9 cellular contexts compared by ENCODE assay signal in the genomic region with DNA sequence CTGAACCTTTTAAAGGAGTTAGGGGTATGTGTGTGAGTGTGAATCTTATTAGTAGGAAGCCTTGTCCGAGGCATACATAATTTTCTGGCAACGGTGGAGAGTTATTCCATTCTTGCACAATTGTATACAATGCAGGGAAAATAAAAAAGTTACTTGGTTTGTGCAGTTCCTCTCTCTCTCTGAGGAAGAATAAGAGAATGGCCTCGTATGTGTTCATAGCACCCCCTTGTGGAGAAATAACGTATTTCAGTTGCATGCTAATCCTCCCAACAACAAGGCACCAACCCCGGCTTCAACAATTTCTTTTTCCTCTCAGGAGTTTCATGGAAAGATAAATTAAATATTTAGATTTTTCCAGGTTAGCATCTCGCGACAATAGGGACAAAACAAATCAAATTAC. TPM values are rescaled to one million over a fixed set of nuclear protein-coding genes. Genes with fewer than 3 reads are reported as not detected.
DNase-seq lines count a peak whose midpoint lies in the region; ATAC-seq and TF ChIP-seq lines count a peak whose summit lies in the region.
"Had no signal": no experiment of that assay in that cellular context is flagged by ENCODE, and none has a peak within 500 bp of the region (broad histone marks: within the 10 kb centered on the region; RNA-seq: fewer than 3 reads in every experiment).

No MANE protein-coding gene starts in this region.

- peak; percentile 65 for ATAC-seq in HG02981 (IDR thresholded peaks at IDR 0.05; ENCODE audit: unreplicated experiment)
- ATAC-seq: T-cell had no signal

- H3K36me3 ChIP-seq in PC-9 (ENCODE audit: low read depth) = no peaks in the 10 kb centered on the region
- no peaks in the 10 kb centered on the region for H3K36me3 ChIP-seq in esophagus muscularis mucosa
- no peaks in the 10 kb centered on the region for H3K36me3 ChIP-seq in neural progenitor cell

- WGBS in esophagus muscularis mucosa = 4% methylated on average over 7 of the region's 7 CpGs

- H3K4me2 ChIP-seq in PC-9 = no peak overlapping the region
- H3K4me2 ChIP-seq in neural progenitor cell = no peak overlapping the region

- no peak overlapping the region for H3K9ac ChIP-seq in neural progenitor cell

- H3F3A ChIP-seq in PC-9 (ENCODE audit: insufficient read depth, low read depth) (no peaks in the 10 kb centered on the region), neural progenitor cell (ENCODE audit: low read depth) (no peaks in the 10 kb centered on the region)

- H3K27me3 ChIP-seq in PC-9 (ENCODE audit: insufficient read depth, low read depth) (no peaks in the 10 kb centered on the region), esophagus muscularis mucosa (no peaks in the 10 kb centered on the region), neural progenitor cell (no peaks in the 10 kb centered on the region)

- intact Hi-C loops in PC-9 (cut with micrococcal nuclease; ENCODE audit: unreplicated experiment) (loop anchor here (5.0 kb wide), 1 partner anchor 553 kb away; no protein-coding TSS in a partner anchor), esophagus muscularis mucosa (cut with DNase I) (loop anchor here (5.0 kb wide), 3 partner anchors 448 to 618 kb away; no protein-coding TSS in a partner anchor)

- H3K4me1 ChIP-seq in PC-9 (replicated peaks; ENCODE audit: insufficient read depth) (no peaks in the 10 kb centered on the region), esophagus muscularis mucosa (no peaks in the 10 kb centered on the region), neural progenitor cell (no peaks in the 10 kb centered on the region)

- POLR2A ChIA-PET in PC-9 (lab: Charles Lee; ENCODE audit: unreplicated experiment) = no interaction called here

- H3K27ac ChIP-seq in PC-9 (no peak overlapping the region), esophagus muscularis mucosa (replicated peaks in 1 of 4) (no peak overlapping the region), neural progenitor cell (no peak overlapping the region)

- no peaks in the 10 kb centered on the region for H3K27me3 Mint-ChIP-seq in neural progenitor cell (ENCODE audit: insufficient read depth, low read depth)

- H3K4me1 Mint-ChIP-seq in neural progenitor cell = peaks cover 3% of the 10 kb centered on the region
- H3K4me1 Mint-ChIP-seq: T-cell had no signal

- H2AFZ ChIP-seq in PC-9 (no peak overlapping the region), neural progenitor cell (replicated peaks) (no peak overlapping the region)

- DNase-seq in CD1c-positive myeloid dendritic cell (ENCODE audit: extremely low spot score) (peak; percentile 43), GM13976 (ENCODE audit: low spot score) (peak; percentile 6), PC-9 (peak in 1 of 2 experiments; percentile 7), esophagus muscularis mucosa (ENCODE audit: extremely low spot score) (no peak), neural progenitor cell (ENCODE audit: low spot score) (peak; percentile 69), NCI-H1694 treated with DMSO at 0.1 percent for 48 hours (lab: John Stamatoyannopoulos, UW) (no peak)
- no peak for DNase-seq in activated T-cell treated with anti-CD3 and anti-CD28 coated beads, Interleukin-2, amount 50 U/mL, for 1 hour

- H3K4me3 Mint-ChIP-seq in neural progenitor cell = no peak overlapping the region
- H3K4me3 Mint-ChIP-seq: T-cell had no signal

- CTCF ChIA-PET in PC-9 (lab: Charles Lee) = no interaction called here

- H3K27ac Mint-ChIP-seq in neural progenitor cell = no peak overlapping the region
- H3K27ac Mint-ChIP-seq: T-cell had no signal

- H3K36me3 Mint-ChIP-seq in neural progenitor cell = no peaks in the 10 kb centered on the region
- H3K36me3 Mint-ChIP-seq: T-cell had no signal

- no TSS peak for BruUV-seq in PC-9 (replicated peaks; lab: Mats Ljungman, UMichigan)

- no peak for TF ChIP-seq EP300 in esophagus muscularis mucosa (IDR thresholded peaks at IDR 0.05)

- no peak overlapping the region for H3K4me3 ChIP-seq in PC-9
- H3K4me3 ChIP-seq in esophagus muscularis mucosa = no peak overlapping the region
- H3K4me3 ChIP-seq in neural progenitor cell = no peak overlapping the region

- H4K20me1 ChIP-seq in PC-9 (ENCODE audit: insufficient read depth) (no peaks in the 10 kb centered on the region), neural progenitor cell (ENCODE audit: low read depth) (no peaks in the 10 kb centered on the region)

- in situ Hi-C loops in GM13976 (cut with MboI; ENCODE audit: low sequenced_read_pairs, unreplicated experiment) = loop anchor here (10.0 kb wide), 1 partner anchor 550 kb away; no protein-coding TSS in a partner anchor

- H3K9me3 ChIP-seq in PC-9 (ENCODE audit: insufficient read depth, low read depth) (no peaks in the 10 kb centered on the region), esophagus muscularis mucosa (no peaks in the 10 kb centered on the region), neural progenitor cell (ENCODE audit: low read depth) (no peaks in the 10 kb centered on the region)

- TF ChIP-seq POLR2A in esophagus muscularis mucosa (IDR thresholded peaks at IDR 0.05; ENCODE audit: low read depth) = no peak

- H3K9me2 ChIP-seq in PC-9 (ENCODE audit: insufficient read depth) = no peaks in the 10 kb centered on the region

- no peaks in the 10 kb centered on the region for H3K79me2 ChIP-seq in PC-9 (ENCODE audit: low read depth)
- no peaks in the 10 kb centered on the region for H3K79me2 ChIP-seq in neural progenitor cell (ENCODE audit: low read depth)

- no peaks in the 10 kb centered on the region for H3K9me3 Mint-ChIP-seq in neural progenitor cell
- H3K9me3 Mint-ChIP-seq: T-cell had no signal

- TF ChIP-seq CTCF in GM13976 (IDR thresholded peaks at IDR 0.05; ENCODE audit: borderline replicate concordance, control extremely low read depth, extremely low read depth, insufficient read depth, missing control alignments) = peak; percentile 57
- TF ChIP-seq CTCF in PC-9 (conservative IDR thresholded peaks at IDR 0.05) = peak; percentile 85
- peak; percentile 71 to 82 (median 75) for TF ChIP-seq CTCF in esophagus muscularis mucosa (IDR thresholded peaks at IDR 0.05)
- TF ChIP-seq CTCF in neural progenitor cell (IDR thresholded peaks at IDR 0.05) = peak; percentile 70

RNA-seq across cellular contexts. Expression of a gene that starts 33.7 kb away (rescaled TPM):
- total RNA-seq in PC-9 (2021) = 0.50 and 0.90 TPM in 2 replicates
- 10 to 100 TPM in 3 of 4 donors, 1 to 10 TPM in 1; 8.3 to 14.4 (median 11.3) TPM for total RNA-seq in esophagus muscularis mucosa
- 19.2 and 23.8 TPM in 2 replicates for total RNA-seq in neural progenitor cell (ENCODE audit: low replicate concordance)

Comparison
In these comparisons a context has a peak if more than half of its experiments do, and no peak if none do; other contexts are left out.
1. DNase-seq: peak in CD1c-positive myeloid dendritic cell (single experiment), GM13976 (single experiment) and neural progenitor cell (single experiment); none in esophagus muscularis mucosa (single experiment), NCI-H1694 treated with DMSO at 0.1 percent for 48 hours (single experiment) and activated T-cell treated with anti-CD3 and anti-CD28 coated beads, Interleukin-2, amount 50 U/mL, for 1 hour (single experiment).
2. Peak in every context shown above with its lines, with median percentiles within 50 percentile points of each other: CTCF ChIP-seq.